12 cellular contexts compared by ENCODE assay signal in the genomic region with DNA sequence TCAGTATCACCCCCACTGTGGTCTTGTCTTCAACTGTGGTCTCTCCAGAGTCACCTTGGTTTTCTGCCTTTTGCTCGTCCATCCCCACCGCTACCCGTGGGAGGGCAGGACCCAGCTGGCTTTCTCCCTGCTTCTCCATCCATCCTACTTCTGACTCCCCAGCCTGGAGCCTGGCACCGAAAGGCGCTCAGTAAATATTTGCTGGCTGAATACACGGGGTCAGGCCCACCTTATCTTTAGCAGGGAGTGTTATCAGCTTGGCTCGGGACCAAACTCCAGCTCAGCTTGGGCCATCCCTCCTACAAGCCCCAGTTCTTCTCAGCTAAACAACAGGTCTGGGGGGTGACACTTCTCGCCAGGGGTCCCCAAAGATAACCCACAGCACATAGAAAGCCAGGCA.
DNase-seq lines count a peak whose midpoint lies in the region; ATAC-seq and TF ChIP-seq lines count a peak whose summit lies in the region.
"Had no signal": no experiment of that assay in that cellular context is flagged by ENCODE, and none has a peak within 500 bp of the region (broad histone marks: within the 10 kb centered on the region; RNA-seq: fewer than 3 reads in every experiment).

No MANE protein-coding gene starts in this region.

- H3K9ac ChIP-seq in IMR-90 (ENCODE audit: low read depth, low read length), result no peak overlapping the region
- H3K9ac ChIP-seq in mucosa of stomach (ENCODE audit: low read length), result peak overlapping the region; percentile 84

- H3K9me3 ChIP-seq in IMR-90 (ENCODE audit: control insufficient read depth, insufficient read depth, low read length) (peaks cover 7% of the 10 kb centered on the region), mucosa of stomach (ENCODE audit: control insufficient read depth, low read length) (no peaks in the 10 kb centered on the region)

- POLR2A ChIA-PET in IMR-90 (lab: Charles Lee; ENCODE audit: unreplicated experiment), result no interaction called here

- H3K27me3 ChIP-seq in IMR-90 (ENCODE audit: control insufficient read depth, insufficient read depth, low read length), result peaks cover 47% of the 10 kb centered on the region
- no peaks in the 10 kb centered on the region for H3K27me3 ChIP-seq in brain microvascular endothelial cell (replicated peaks)
- H3K27me3 ChIP-seq in mucosa of stomach (ENCODE audit: control insufficient read depth, insufficient read depth, low read length), result no peaks in the 10 kb centered on the region

- H4K20me1 ChIP-seq in IMR-90 (ENCODE audit: insufficient read depth, low read length), result no peaks in the 10 kb centered on the region

- H3K4me3 ChIP-seq in IMR-90 (ENCODE audit: insufficient read depth, low read depth, low read length) (no peak overlapping the region), brain microvascular endothelial cell (ENCODE audit: low read depth, low read length) (no peak overlapping the region), mucosa of stomach (ENCODE audit: low read length) (peak overlapping the region; percentile 58)

- H2BK5ac ChIP-seq in IMR-90 (ENCODE audit: low read depth, low read length, poor library complexity, severe bottlenecking), result no peak overlapping the region

- H2AFZ ChIP-seq in IMR-90 (replicated peaks; ENCODE audit: low read length, poor library complexity), result no peak overlapping the region

- H2AK9ac ChIP-seq in IMR-90 (replicated peaks; ENCODE audit: low read depth, low read length, poor library complexity), result no peak overlapping the region

- no peak overlapping the region for H3K18ac ChIP-seq in IMR-90 (ENCODE audit: low read depth, low read length)

- H4K91ac ChIP-seq in IMR-90 (ENCODE audit: insufficient read depth, low read depth, low read length), result no peak overlapping the region

- no peak overlapping the region for H3K4me2 ChIP-seq in IMR-90 (ENCODE audit: low read depth, low read length)

- H4K5ac ChIP-seq in IMR-90 (ENCODE audit: low read depth, low read length), result no peak overlapping the region

- no peak overlapping the region for H3K4ac ChIP-seq in IMR-90 (ENCODE audit: low read depth, low read length)

- no peak overlapping the region for H4K8ac ChIP-seq in IMR-90 (ENCODE audit: low read depth in 2 of 2, low read length in 2 of 2)

- no peak overlapping the region for H3K23ac ChIP-seq in IMR-90 (ENCODE audit: low read depth, low read length)

- no peak overlapping the region for H3K14ac ChIP-seq in IMR-90 (replicated peaks; ENCODE audit: low read depth, low read length)

- dilution Hi-C loops in IMR-90 (cut with HindIII; ENCODE audit: low sequenced_read_pairs, unreplicated experiment), result no loop called here

- TF ChIP-seq POLR2A in IMR-90 (IDR thresholded peaks at IDR 0.05; ENCODE audit: low read depth, low read length) (no peak), GM18505 (IDR thresholded peaks at IDR 0.05; ENCODE audit: borderline replicate concordance, extremely low read depth, insufficient read depth, insufficient read length) (no peak)

- no peak overlapping the region for H2BK120ac ChIP-seq in IMR-90 (ENCODE audit: low read depth, low read length)

- WGBS in IMR-90 (ENCODE audit: extremely low coverage in 2 of 2, insufficient read length in 1 of 2), 2 experiments, result 57% methylated on average over 2 of the region's 8 CpGs; no CpG with 5 or more reads in 1 of the 2 experiments

- H3K9me1 ChIP-seq in IMR-90 (ENCODE audit: insufficient read depth, low read length), result no peaks in the 10 kb centered on the region

- H3K4me1 ChIP-seq in IMR-90 (ENCODE audit: control insufficient read depth, insufficient read depth, low read length), result no peaks in the 10 kb centered on the region
- H3K4me1 ChIP-seq in mucosa of stomach (ENCODE audit: control insufficient read depth, insufficient read depth, low read length), result peaks cover 73% of the 10 kb centered on the region

- H2AK5ac ChIP-seq in IMR-90 (ENCODE audit: low read depth, low read length), result no peak overlapping the region

- ATAC-seq in IMR-90 (ENCODE audit: low read depth), result peak; percentile 11; the same call in 1 of the 2 replicates
- ATAC-seq in GM18505 (IDR thresholded peaks at IDR 0.05; ENCODE audit: unreplicated experiment), result no peak

- H3K27ac ChIP-seq in IMR-90 (ENCODE audit: insufficient read depth, low read length) (no peak overlapping the region), brain microvascular endothelial cell (no peak overlapping the region)

- BruUV-seq in IMR-90 (replicated peaks; lab: Mats Ljungman, UMichigan), result no TSS peak

- no peak overlapping the region for H2BK20ac ChIP-seq in IMR-90 (ENCODE audit: low read depth, low read length)

- in situ Hi-C loops in IMR-90 (cut with MboI; ENCODE audit: low sequenced_read_pairs) (no loop called here), brain microvascular endothelial cell (cut with HindIII; ENCODE audit: low pct_ligation_motif_present, low sequenced_read_pairs) (no loop called here)

- H3K79me1 ChIP-seq in IMR-90 (ENCODE audit: low read depth in 1 of 2, low read length in 2 of 2), result no peaks in the 10 kb centered on the region

- H3K36me3 ChIP-seq in IMR-90 (ENCODE audit: control insufficient read depth, insufficient read depth, low read length) (no peaks in the 10 kb centered on the region), brain microvascular endothelial cell (replicated peaks) (no peaks in the 10 kb centered on the region), mucosa of stomach (ENCODE audit: control insufficient read depth, insufficient read depth, low read length) (no peaks in the 10 kb centered on the region)

- no peak overlapping the region for H2BK15ac ChIP-seq in IMR-90 (ENCODE audit: low read depth, low read length)

- TF ChIP-seq CTCF in IMR-90 (conservative IDR thresholded peaks at IDR 0.05; ENCODE audit: low read depth, low read length), result no peak
- no peak for TF ChIP-seq CTCF in brain microvascular endothelial cell (IDR thresholded peaks at IDR 0.05; ENCODE audit: low read depth, low read length, missing control alignments)

- no peak for TF ChIP-seq RAD21 in IMR-90 (IDR thresholded peaks at IDR 0.05; ENCODE audit: low read length)

- peak; percentile 18 for DNase-seq in NCI-H748 (lab: John Stamatoyannopoulos, UW; ENCODE audit: unreplicated experiment)
- DNase-seq in NCI-H748 treated with DMSO at 0.1 percent for 48 hours (lab: John Stamatoyannopoulos, UW), result no peak
- no peak for DNase-seq in IMR-90
- DNase-seq in brain microvascular endothelial cell, result peak; percentile 39
- no peak for DNase-seq in NCI-H524 (lab: John Stamatoyannopoulos, UW)
- DNase-seq in AG08395 (ENCODE audit: low spot score), result no peak
- DNase-seq: activated T-cell treated with anti-CD3 and anti-CD28 coated beads for 4 hours, immature natural killer cell, NCI-H1417, nucleus accumbens had no signal

- intact Hi-C loops in IMR-90 (cut with micrococcal nuclease), result no loop called here

- CTCF ChIA-PET in IMR-90 (lab: Yijun Ruan, JAX), result interaction anchor here (1.5 kb wide), 1 partner anchor 15 kb away, joined by 3 read pairs; no protein-coding TSS in a partner anchor

- no peak overlapping the region for H3K56ac ChIP-seq in IMR-90 (ENCODE audit: extremely low read depth, insufficient read depth, low read length)

TF ChIP-seq in IMR-90, 13 proteins besides CTCF, POLR2A, EP300 and RAD21:
- no peak for TF ChIP-seq NFE2L2 (IDR thresholded peaks at IDR 0.05; ENCODE audit: low read depth, low read length)
- TF ChIP-seq FOS (IDR thresholded peaks at IDR 0.05; ENCODE audit: low read depth, low read length), result no peak
- TF ChIP-seq ELK1 (IDR thresholded peaks at IDR 0.05; ENCODE audit: borderline replicate concordance, low read depth, low read length), result no peak
- no peak for TF ChIP-seq USF2 (IDR thresholded peaks at IDR 0.05; ENCODE audit: low read depth, low read length)
- no peak for TF ChIP-seq MXI1 (IDR thresholded peaks at IDR 0.05; ENCODE audit: borderline replicate concordance, low read depth, low read length)
- no peak for TF ChIP-seq RCOR1 (IDR thresholded peaks at IDR 0.05; ENCODE audit: insufficient replicate concordance, low read length)
- TF ChIP-seq SMC3 (IDR thresholded peaks at IDR 0.05; ENCODE audit: low read depth, low read length), result no peak
- no peak for TF ChIP-seq MAFK (IDR thresholded peaks at IDR 0.05; ENCODE audit: low read depth, low read length)
- TF ChIP-seq BHLHE40 (IDR thresholded peaks at IDR 0.05; ENCODE audit: low read depth, low read length), result no peak
- no peak for TF ChIP-seq MAZ (IDR thresholded peaks at IDR 0.05; ENCODE audit: borderline replicate concordance, low read depth, low read length)
- no peak for TF ChIP-seq CHD1 (IDR thresholded peaks at IDR 0.05; ENCODE audit: low read depth, low read length)
- no peak for TF ChIP-seq RFX5 (IDR thresholded peaks at IDR 0.05; ENCODE audit: low read depth, low read length)
- no peak for TF ChIP-seq CEBPB (IDR thresholded peaks at IDR 0.05; ENCODE audit: low read depth, low read length)

Comparison
In these comparisons a context has a peak if more than half of its experiments do, and no peak if none do; other contexts are left out.
1. DNase-seq: peak in NCI-H748 (single experiment) and brain microvascular endothelial cell (single experiment); none in NCI-H748 treated with DMSO at 0.1 percent for 48 hours (single experiment), IMR-90 (single experiment), NCI-H524 (0 of 2) and AG08395 (single experiment).